In genomic region chr4:25834411-25835107, GRCh38 we compare ENCODE assay signal across 18 cellular contexts. TPM values are rescaled to one million over a fixed set of nuclear protein-coding genes. Genes with fewer than 3 reads are reported as not detected.
DNase-seq lines count a peak whose midpoint lies in the region; ATAC-seq, FAIRE-seq and TF ChIP-seq lines count a peak whose summit lies in the region.
"Had no signal": no experiment of that assay in that cellular context is flagged by ENCODE, and none has a peak within 500 bp of the region (broad histone marks: within the 10 kb centered on the region; RNA-seq: fewer than 3 reads in every experiment).

No MANE protein-coding gene starts in this region.

- CTCF ChIA-PET in K562 (lab: Yijun Ruan, JAX; ENCODE audit: low intra/inter-chr PET ratio) = no interaction called here
- CTCF ChIA-PET in CD8-positive, alpha-beta memory T cell (lab: Charles Lee) = interaction anchor here (1.2 kb wide), 1 partner anchor 154 kb away, joined by 3 read pairs; no protein-coding TSS in a partner anchor

- H3K9ac ChIP-seq in K562 (ENCODE audit: insufficient read depth in 1 of 2, low read depth in 2 of 2, low read length in 2 of 2) (no peak overlapping the region), kidney (ENCODE audit: low read length in 2 of 2) (no peak overlapping the region)

- in situ Hi-C loops in K562 (cut with MboI) = no loop called here

- no peaks in the 10 kb centered on the region for H3K27me3 Mint-ChIP-seq in CD8-positive, alpha-beta memory T cell

- peak; percentile 31 for FAIRE-seq in GM12891 (lab: Jason Lieb, UNC)
- peak; percentile 42 for FAIRE-seq in K562 (lab: Jason Lieb, UNC)
- no peak for FAIRE-seq in small intestine (lab: Jason Lieb, UNC)
- FAIRE-seq in kidney (lab: Jason Lieb, UNC) = no peak

- H2AFZ ChIP-seq in K562 (ENCODE audit: low read depth, low read length) = no peak overlapping the region

- H3K9me1 ChIP-seq in K562 (ENCODE audit: control insufficient read depth, insufficient read depth, low read length) = no peaks in the 10 kb centered on the region

- BruUV-seq in K562 (replicated peaks; lab: Mats Ljungman, UMichigan) = no TSS peak

- no peaks in the 10 kb centered on the region for H3K79me2 ChIP-seq in K562 (ENCODE audit: control insufficient read depth, insufficient read depth, low read length)

- TF ChIP-seq POLR2A in GM12891 (IDR thresholded peaks at IDR 0.05; ENCODE audit: low read depth, low read length) (no peak), K562 (conservative IDR thresholded peaks at IDR 0.05) (no peak)

- no peak for TF ChIP-seq EP300 in K562 (IDR thresholded peaks at IDR 0.05; ENCODE audit: low read length)

- ATAC-seq in K562 (no peak; the same call in 2 of the 3 replicates), HG02981 (IDR thresholded peaks at IDR 0.05; ENCODE audit: unreplicated experiment) (no peak)
- ATAC-seq: CD8-positive, alpha-beta T cell had no signal

- TF ChIP-seq CTCF in K562 (IDR thresholded peaks at IDR 0.05 in 2 of 3, conservative IDR thresholded peaks at IDR 0.05 in 1 of 3; ENCODE audit: insufficient read depth in 2 of 3, low read depth in 1 of 3, low read length in 3 of 3) (no peak), kidney (IDR thresholded peaks at IDR 0.05; ENCODE audit: borderline replicate concordance, extremely low read depth, insufficient read depth) (no peak)

- intact Hi-C loops in K562 (cut with micrococcal nuclease) (no loop called here), posterior vena cava (cut with DNase I) (no loop called here), kidney (cut with DNase I) (no loop called here)

- peaks cover 10% of the 10 kb centered on the region for H3K36me3 ChIP-seq in K562 (ENCODE audit: control insufficient read depth, insufficient read depth, low read length)
- peaks cover 4 to 6% of the 10 kb centered on the region in 2 donors for H3K36me3 ChIP-seq in small intestine (ENCODE audit: control insufficient read depth in 2 of 2, insufficient read depth in 2 of 2, low read length in 2 of 2)
- H3K36me3 ChIP-seq in CD8-positive, alpha-beta memory T cell (ENCODE audit: insufficient read depth, low read length) = peaks cover 12% of the 10 kb centered on the region
- no peaks in the 10 kb centered on the region for H3K36me3 ChIP-seq in kidney (ENCODE audit: control insufficient read depth in 1 of 2, insufficient read depth in 2 of 2, low read length in 2 of 2)
- H3K36me3 ChIP-seq: BE2C had no signal

- H3K27me3 ChIP-seq in K562 (ENCODE audit: control insufficient read depth in 2 of 2, insufficient read depth in 2 of 2, low read length in 2 of 2) (no peaks in the 10 kb centered on the region), small intestine (ENCODE audit: control insufficient read depth in 2 of 2, insufficient read depth in 2 of 2, low read length in 2 of 2) (no peaks in the 10 kb centered on the region)
- no peaks in the 10 kb centered on the region for H3K27me3 ChIP-seq in CD8-positive, alpha-beta memory T cell (ENCODE audit: insufficient read depth, low read length, poor library complexity, severe bottlenecking)

- no peak overlapping the region for H3K4me2 ChIP-seq in K562 (ENCODE audit: insufficient read depth, low read length)

- no peak overlapping the region for H3K4me3 Mint-ChIP-seq in CD8-positive, alpha-beta memory T cell
- H3K4me3 Mint-ChIP-seq: CD8-positive, alpha-beta T cell had no signal

- DNase-seq in GM12891 (ENCODE audit: insufficient read length, low spot score) (no peak), NCI-H69 (lab: John Stamatoyannopoulos, UW) (peak; percentile 15), K562 (ENCODE audit: extremely low read depth in 1 of 4, low spot score in 3 of 4) (no peak), small intestine (peak; percentile 37), posterior vena cava (ENCODE audit: low spot score) (no peak), kidney (no peak)
- DNase-seq in CD8-positive, alpha-beta memory T cell = no peak
- DNase-seq: BE2C; CD8-positive, alpha-beta T cell; EL; HCEC 1CT; NCI-H1092; NCI-H1694; NCI-H2107; NCI-H345; NCI-H774; SIG-M5 had no signal

- H3K4me3 ChIP-seq in K562 (no peak overlapping the region), small intestine (ENCODE audit: low read depth in 1 of 2, low read length in 2 of 2) (no peak overlapping the region), kidney (ENCODE audit: low read length in 2 of 2) (no peak overlapping the region)
- H3K4me3 ChIP-seq in CD8-positive, alpha-beta memory T cell (ENCODE audit: low read length) = no peak overlapping the region

- POLR2A ChIA-PET in K562 (lab: Yijun Ruan, JAX) = interaction anchor here (1.2 kb wide), 1 partner anchor 26 kb away, joined by 3 read pairs; no protein-coding TSS in a partner anchor
- POLR2A ChIA-PET in CD8-positive, alpha-beta memory T cell (lab: Charles Lee) = interaction anchor here (1.2 kb wide), 1 partner anchor 21 kb away, joined by 3 read pairs; no protein-coding TSS in a partner anchor

- no peaks in the 10 kb centered on the region for H3K9me3 Mint-ChIP-seq in CD8-positive, alpha-beta memory T cell
- H3K9me3 Mint-ChIP-seq: CD8-positive, alpha-beta T cell had no signal

- H3K27ac ChIP-seq in K562 (ENCODE audit: extremely low read depth, low read depth, low read length) (no peak overlapping the region), small intestine (ENCODE audit: low read depth in 1 of 2, low read length in 1 of 2) (no peak overlapping the region), kidney (ENCODE audit: low read depth in 2 of 2, low read length in 2 of 2) (no peak overlapping the region)
- H3K27ac ChIP-seq in CD8-positive, alpha-beta memory T cell (ENCODE audit: low read depth, low read length) = no peak overlapping the region

- H3K36me3 Mint-ChIP-seq in CD8-positive, alpha-beta memory T cell = peaks cover 11 to 74% (median 48%) of the 10 kb centered on the region in 3 donors

- H4K20me1 ChIP-seq in K562 (replicated peaks; ENCODE audit: control insufficient read depth, insufficient read depth, low read length) = peaks cover 12% of the 10 kb centered on the region; the same call in 1 of the 2 replicates

- peaks cover 40 to 72% (median 65%) of the 10 kb centered on the region in 3 donors for H3K4me1 Mint-ChIP-seq in CD8-positive, alpha-beta memory T cell

- peak overlapping the region in 2 of 8 donors; percentile 13 to 70 for H3K27ac Mint-ChIP-seq in CD8-positive, alpha-beta memory T cell
- H3K27ac Mint-ChIP-seq: CD8-positive, alpha-beta T cell had no signal

- 29% methylated on average over 5 of the region's 5 CpGs for WGBS in K562 (ENCODE audit: insufficient coverage, low coverage, missing lambda C conversion rate)
- WGBS in small intestine, 3 donors = 46 to 76% (median 56%) methylated on average over 5 of the region's 5 CpGs

- H3K4me1 ChIP-seq in K562 (replicated peaks in 1 of 2; ENCODE audit: control insufficient read depth in 2 of 2, insufficient read depth in 2 of 2, low read length in 2 of 2) (peaks cover 0 to 5% of the 10 kb centered on the region in 2 experiments; a peak in 2 of 5 replicates), small intestine (ENCODE audit: control insufficient read depth in 2 of 2, insufficient read depth in 1 of 2, low read depth in 1 of 2, low read length in 1 of 2) (no peaks in the 10 kb centered on the region), kidney (ENCODE audit: control insufficient read depth in 1 of 2, insufficient read depth in 1 of 2, low read depth in 1 of 2, low read length in 2 of 2) (no peaks in the 10 kb centered on the region)
- no peaks in the 10 kb centered on the region for H3K4me1 ChIP-seq in CD8-positive, alpha-beta memory T cell (ENCODE audit: insufficient read depth, low read length)
- H3K4me1 ChIP-seq: BE2C had no signal

- no peaks in the 10 kb centered on the region for H3K9me3 ChIP-seq in K562 (replicated peaks; ENCODE audit: control insufficient read depth, insufficient read depth, low read depth, low read length)
- no peaks in the 10 kb centered on the region for H3K9me3 ChIP-seq in small intestine (ENCODE audit: control insufficient read depth, low read depth)
- H3K9me3 ChIP-seq in CD8-positive, alpha-beta memory T cell (ENCODE audit: low read length) = no peaks in the 10 kb centered on the region
- no peaks in the 10 kb centered on the region for H3K9me3 ChIP-seq in kidney (ENCODE audit: control insufficient read depth in 1 of 2, low read length in 2 of 2)
- H3K9me3 ChIP-seq: BE2C had no signal

- TF ChIP-seq RAD21 in K562 (CRISPR knock-in tag; conservative IDR thresholded peaks at IDR 0.05 in 1 of 2, IDR thresholded peaks at IDR 0.05 in 1 of 2) = no peak

TF ChIP-seq in GM12891, 5 proteins besides CTCF, POLR2A, EP300 and RAD21 (continues in another document):
- TF ChIP-seq TAF1 (IDR thresholded peaks at IDR 0.05; ENCODE audit: low read depth, low read length) (no peak), POLR2AphosphoS5 (IDR thresholded peaks at IDR 0.05; ENCODE audit: low read depth, low read length) (no peak), PAX5 (IDR thresholded peaks at IDR 0.05; ENCODE audit: insufficient read depth, low read length, severe bottlenecking) (no peak)

TF ChIP-seq in K562, 482 proteins besides CTCF, POLR2A, EP300 and RAD21 (continues in another document):
- TF ChIP-seq NR4A1 (CRISPR knock-in tag; IDR thresholded peaks at IDR 0.05) (no peak), NR4A1 (tag; IDR thresholded peaks at IDR 0.05) (no peak)

RNA-seq across cellular contexts. Expression of gene SEL1L3, which starts 28.2 kb away (rescaled TPM):
- 42.4 TPM for polyA plus RNA-seq in GM12891 (2012; ENCODE audit: low read depth, missing spikeins)
- total RNA-seq in K562 (2011; cell fraction: chromatin; rRNA removed; ENCODE audit: low replicate concordance) = 239 and 361 TPM in 2 replicates
- total RNA-seq in K562 (2011; cell fraction: nucleolus; rRNA removed) = 50.2 and 64.2 TPM in 2 replicates
- 170 and 237 TPM in 2 replicates for total RNA-seq in K562 (2011; cell fraction: nucleoplasm; rRNA removed)
- total RNA-seq in K562 (2014; rRNA removed) = 16.9 and 19.4 TPM in 2 replicates
- total RNA-seq in K562 (2014; rRNA removed; fragmentation: Illumina TruSeq; extraction: Trizol) = 29.6 and 38.5 TPM in 2 replicates
- total RNA-seq in K562 (2015; rRNA removed; fragmentation: Illumina TruSeq; extraction: Trizol) = 10.0 and 10.2 TPM in 2 replicates
- total RNA-seq in K562 (2021) = 21.3 and 25.4 TPM in 2 replicates
- polyA plus RNA-seq in K562 (2011; rRNA removed) = 37.5 and 44.3 TPM in 2 replicates
- 17.1 and 17.3 TPM in 2 replicates for polyA plus RNA-seq in K562 (2011; cell fraction: cytosol; rRNA removed)
- polyA plus RNA-seq in K562 (2011; cell fraction: nucleus; rRNA removed) = 33.7 and 36.1 TPM in 2 replicates
- polyA plus RNA-seq in K562 (2012) = 12.5 and 61.2 TPM in 2 replicates
- 33.2 and 43.0 TPM in 2 replicates for polyA plus RNA-seq in K562 (2014; fragmentation: Illumina TruSeq; extraction: Trizol)
- polyA plus RNA-seq in K562 (2014; fragmentation: Nextera tagmentation; extraction: Ambion mirVana) = 10 to 100 TPM; 14.6 to 14.7 TPM
- polyA plus RNA-seq in K562 (2014; rRNA removed) = 21.6 and 22.4 TPM in 2 replicates
- 83.6 and 102 TPM in 2 replicates for polyA minus RNA-seq in K562 (2011; rRNA and poly(A)+ RNA removed)
- 12.3 and 17.6 TPM in 2 replicates for polyA minus RNA-seq in K562 (2011; cell fraction: cytosol; rRNA and poly(A)+ RNA removed)
- 21.1 and 66.1 TPM in 2 replicates for polyA minus RNA-seq in K562 (2011; cell fraction: nucleus; rRNA and poly(A)+ RNA removed)
- polyA plus RNA-seq in small intestine = 10 to 100 TPM; 42.7 to 77.5 (median 51.1) TPM
- 10 to 100 TPM; 36.4 to 46.2 TPM for total RNA-seq in CD8-positive, alpha-beta memory T cell
- polyA plus RNA-seq in CD8-positive, alpha-beta memory T cell = 63.7 TPM
- 1 to 10 TPM; 9.5 to 9.7 TPM for total RNA-seq in posterior vena cava
- total RNA-seq in kidney = 60.3 TPM
- polyA plus RNA-seq in kidney (ENCODE audit: insufficient read depth, low read depth, low replicate concordance) = 8.2 TPM

Comparison
In these comparisons a context has a peak if more than half of its experiments do, and no peak if none do; other contexts are left out.
1. DNase-seq: peak in NCI-H69 (single experiment) and small intestine (single experiment); none in GM12891 (single experiment), K562 (0 of 4), CD8-positive, alpha-beta memory T cell (0 of 5), posterior vena cava (single experiment) and kidney (single experiment).